Comparison of ENCODE assay signal across 21 cellular contexts in the genomic region with DNA sequence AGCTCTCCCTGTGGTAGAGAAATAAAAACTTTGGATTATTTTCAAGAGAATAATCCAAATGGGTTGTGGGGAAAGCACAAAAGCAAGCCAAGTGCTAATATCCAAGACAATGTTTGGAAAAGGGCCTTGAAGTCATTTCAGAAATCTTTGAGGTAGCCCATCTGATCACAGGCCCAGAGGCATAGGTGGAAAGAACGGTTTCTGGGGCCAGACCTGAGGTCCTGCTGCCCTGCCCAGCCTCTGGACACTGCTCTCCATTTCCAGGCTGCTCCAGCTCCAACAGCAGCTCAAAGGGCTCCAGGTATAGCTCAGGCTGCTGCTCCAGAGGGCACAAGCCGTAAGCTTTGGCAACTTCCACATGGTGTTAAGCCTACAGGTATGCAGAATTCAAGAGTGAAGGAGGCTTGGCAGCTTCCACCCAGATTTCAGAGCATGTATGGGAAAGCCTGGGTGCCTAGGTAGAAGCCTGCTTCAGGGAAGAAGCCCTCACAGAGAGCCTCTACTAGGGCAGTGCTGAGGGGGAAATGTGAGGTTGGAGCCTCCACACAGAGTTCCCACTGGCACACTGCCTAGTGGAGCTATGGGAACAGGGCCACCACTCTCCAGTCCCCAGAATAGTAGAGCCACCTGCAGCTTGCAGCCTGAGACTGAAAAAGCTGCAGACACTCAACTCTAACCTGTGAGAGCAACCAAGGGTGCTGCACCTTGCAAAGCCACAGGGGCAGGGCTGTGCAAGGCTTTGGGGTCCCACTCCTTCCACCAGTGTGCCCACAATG.
"Had no signal": no experiment of that assay in that cellular context is flagged by ENCODE, and none has a peak within 500 bp of the region (broad histone marks: within the 10 kb centered on the region; RNA-seq: fewer than 3 reads in every experiment).

No MANE protein-coding gene starts in this region.

- H3K27me3 ChIP-seq: esophagus squamous epithelium, pancreas, sigmoid colon, stomach, tibial artery had no signal

- H3K4me3 ChIP-seq: coronary artery, esophagus squamous epithelium, lung, pancreas, sigmoid colon, stomach, tibial artery had no signal

- H3K36me3 ChIP-seq: esophagus squamous epithelium, pancreas, sigmoid colon, stomach, tibial artery had no signal

- ATAC-seq: effector memory CD8-positive, alpha-beta T cell; left colon; natural killer cell; pancreas; stimulated activated effector memory CD8-positive, alpha-beta T cell treated with anti-CD3 and anti-CD28 coated beads, Interleukin-12 subunit alpha, Interleukin-12 subunit beta, amount 100 ng/mL, for 72 hours had no signal

- FAIRE-seq: endometrium, islet of Langerhans, pancreas, urothelium cell line had no signal

- DNase-seq: dermis blood vessel endothelial cell; effector memory CD8-positive, alpha-beta T cell; erythroblast; esophagus squamous epithelium; foreskin melanocyte; hippocampal formation; left colon; natural killer cell; pancreas; sigmoid colon; stimulated activated CD4-positive, alpha-beta T cell treated with anti-CD3 and anti-CD28 coated beads, Interleukin-2, amount 100 ng/mL, for 24 hours; stimulated activated CD4-positive, alpha-beta T cell treated with anti-CD3 and anti-CD28 coated beads, Interleukin-4, amount 100 ng/mL, for 24 hours; stimulated activated naive CD4-positive, alpha-beta T cell treated with Interleukin-2 at 50 U/mL for 16 hours; stomach; tibial artery had no signal

- H3K27ac ChIP-seq: coronary artery, esophagus squamous epithelium, pancreas, sigmoid colon, stomach, tibial artery had no signal

- H3K9me3 ChIP-seq: pancreas, sigmoid colon, stomach, tibial artery had no signal
